Comparison of ENCODE assay signal across 1 cellular context in the genomic region with DNA sequence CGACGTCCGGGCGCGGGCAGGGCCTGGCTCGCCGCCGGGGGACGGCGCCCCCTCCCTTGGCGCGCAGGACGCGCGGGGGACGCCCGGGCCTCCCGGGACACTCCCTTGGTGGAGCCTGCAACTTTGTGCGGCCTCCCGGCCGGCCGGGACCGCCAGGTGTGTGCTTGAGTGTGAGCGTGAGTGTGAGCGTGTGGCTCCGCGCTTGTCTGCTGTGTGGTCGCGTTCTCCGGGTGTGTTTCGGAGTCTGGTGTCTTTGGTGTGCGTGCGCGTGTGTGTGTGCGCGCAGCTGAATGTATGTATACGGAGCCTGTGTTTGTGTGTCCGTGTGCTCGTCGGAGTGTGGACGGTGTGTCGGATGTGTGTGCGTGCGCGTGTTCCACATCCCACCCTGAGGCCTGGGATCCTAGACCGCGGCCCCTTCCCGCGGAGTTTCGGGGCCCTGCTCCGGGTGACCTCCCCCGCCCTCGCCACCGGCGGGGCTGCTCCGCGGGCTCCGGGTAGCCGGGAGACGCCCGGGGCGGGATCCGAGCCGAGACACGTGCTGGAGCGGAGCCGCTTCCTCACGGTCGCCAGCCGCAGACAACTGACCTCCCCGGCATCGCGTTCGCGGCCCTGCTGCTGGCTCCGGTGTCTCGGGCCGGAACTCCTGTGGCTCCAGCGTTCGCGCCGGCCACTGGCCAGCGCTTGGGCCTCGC.
TF ChIP-seq lines count a peak whose summit lies in the region.

No MANE protein-coding gene starts in this region.

TF ChIP-seq in HepG2, 621 proteins besides CTCF, POLR2A, EP300 and RAD21 (continued from another document and continues in another):
- TF ChIP-seq ZBTB1 (CRISPR knock-in tag; IDR thresholded peaks at IDR 0.05; ENCODE audit: borderline replicate concordance) (no peak), ZNF598 (CRISPR knock-in tag; IDR thresholded peaks at IDR 0.05; ENCODE audit: borderline replicate concordance) (no peak), ZMYM2 (CRISPR knock-in tag; IDR thresholded peaks at IDR 0.05) (no peak), RXRA (CRISPR knock-in tag; IDR thresholded peaks at IDR 0.05) (peak; percentile 41; the same call in 1 of the 2 replicates), SCMH1 (CRISPR knock-in tag; IDR thresholded peaks at IDR 0.05; ENCODE audit: borderline replicate concordance) (no peak), SMAD1 (CRISPR knock-in tag; IDR thresholded peaks at IDR 0.05; ENCODE audit: borderline replicate concordance, low read depth) (no peak), ZNF569 (CRISPR knock-in tag; IDR thresholded peaks at IDR 0.05; ENCODE audit: borderline replicate concordance) (no peak), ZNF224 (CRISPR knock-in tag; IDR thresholded peaks at IDR 0.05) (no peak), ZNF607 (CRISPR knock-in tag; IDR thresholded peaks at IDR 0.05; ENCODE audit: borderline replicate concordance) (no peak), ZNF549 (CRISPR knock-in tag; IDR thresholded peaks at IDR 0.05) (no peak), ZNF468 (CRISPR knock-in tag; IDR thresholded peaks at IDR 0.05) (no peak), SMARCC2 (IDR thresholded peaks at IDR 0.05) (no peak)
- TF ChIP-seq, protein P1, sequence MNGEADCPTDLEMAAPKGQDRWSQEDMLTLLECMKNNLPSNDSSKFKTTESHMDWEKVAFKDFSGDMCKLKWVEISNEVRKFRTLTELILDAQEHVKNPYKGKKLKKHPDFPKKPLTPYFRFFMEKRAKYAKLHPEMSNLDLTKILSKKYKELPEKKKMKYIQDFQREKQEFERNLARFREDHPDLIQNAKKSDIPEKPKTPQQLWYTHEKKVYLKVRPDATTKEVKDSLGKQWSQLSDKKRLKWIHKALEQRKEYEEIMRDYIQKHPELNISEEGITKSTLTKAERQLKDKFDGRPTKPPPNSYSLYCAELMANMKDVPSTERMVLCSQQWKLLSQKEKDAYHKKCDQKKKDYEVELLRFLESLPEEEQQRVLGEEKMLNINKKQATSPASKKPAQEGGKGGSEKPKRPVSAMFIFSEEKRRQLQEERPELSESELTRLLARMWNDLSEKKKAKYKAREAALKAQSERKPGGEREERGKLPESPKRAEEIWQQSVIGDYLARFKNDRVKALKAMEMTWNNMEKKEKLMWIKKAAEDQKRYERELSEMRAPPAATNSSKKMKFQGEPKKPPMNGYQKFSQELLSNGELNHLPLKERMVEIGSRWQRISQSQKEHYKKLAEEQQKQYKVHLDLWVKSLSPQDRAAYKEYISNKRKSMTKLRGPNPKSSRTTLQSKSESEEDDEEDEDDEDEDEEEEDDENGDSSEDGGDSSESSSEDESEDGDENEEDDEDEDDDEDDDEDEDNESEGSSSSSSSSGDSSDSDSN (CRISPR knock-in tag; IDR thresholded peaks at IDR 0.05) = peak; percentile 94
- TF ChIP-seq, protein P2, sequence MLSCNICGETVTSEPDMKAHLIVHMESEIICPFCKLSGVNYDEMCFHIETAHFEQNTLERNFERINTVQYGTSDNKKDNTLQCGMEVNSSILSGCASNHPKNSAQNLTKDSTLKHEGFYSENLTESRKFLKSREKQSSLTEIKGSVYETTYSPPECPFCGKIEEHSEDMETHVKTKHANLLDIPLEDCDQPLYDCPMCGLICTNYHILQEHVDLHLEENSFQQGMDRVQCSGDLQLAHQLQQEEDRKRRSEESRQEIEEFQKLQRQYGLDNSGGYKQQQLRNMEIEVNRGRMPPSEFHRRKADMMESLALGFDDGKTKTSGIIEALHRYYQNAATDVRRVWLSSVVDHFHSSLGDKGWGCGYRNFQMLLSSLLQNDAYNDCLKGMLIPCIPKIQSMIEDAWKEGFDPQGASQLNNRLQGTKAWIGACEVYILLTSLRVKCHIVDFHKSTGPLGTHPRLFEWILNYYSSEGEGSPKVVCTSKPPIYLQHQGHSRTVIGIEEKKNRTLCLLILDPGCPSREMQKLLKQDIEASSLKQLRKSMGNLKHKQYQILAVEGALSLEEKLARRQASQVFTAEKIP (CRISPR knock-in tag; IDR thresholded peaks at IDR 0.05; ENCODE audit: borderline replicate concordance) = no peak
- TF ChIP-seq, protein P3, sequence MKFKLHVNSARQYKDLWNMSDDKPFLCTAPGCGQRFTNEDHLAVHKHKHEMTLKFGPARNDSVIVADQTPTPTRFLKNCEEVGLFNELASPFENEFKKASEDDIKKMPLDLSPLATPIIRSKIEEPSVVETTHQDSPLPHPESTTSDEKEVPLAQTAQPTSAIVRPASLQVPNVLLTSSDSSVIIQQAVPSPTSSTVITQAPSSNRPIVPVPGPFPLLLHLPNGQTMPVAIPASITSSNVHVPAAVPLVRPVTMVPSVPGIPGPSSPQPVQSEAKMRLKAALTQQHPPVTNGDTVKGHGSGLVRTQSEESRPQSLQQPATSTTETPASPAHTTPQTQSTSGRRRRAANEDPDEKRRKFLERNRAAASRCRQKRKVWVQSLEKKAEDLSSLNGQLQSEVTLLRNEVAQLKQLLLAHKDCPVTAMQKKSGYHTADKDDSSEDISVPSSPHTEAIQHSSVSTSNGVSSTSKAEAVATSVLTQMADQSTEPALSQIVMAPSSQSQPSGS (CRISPR knock-in tag; IDR thresholded peaks at IDR 0.05) = no peak
- TF ChIP-seq, protein P4, sequence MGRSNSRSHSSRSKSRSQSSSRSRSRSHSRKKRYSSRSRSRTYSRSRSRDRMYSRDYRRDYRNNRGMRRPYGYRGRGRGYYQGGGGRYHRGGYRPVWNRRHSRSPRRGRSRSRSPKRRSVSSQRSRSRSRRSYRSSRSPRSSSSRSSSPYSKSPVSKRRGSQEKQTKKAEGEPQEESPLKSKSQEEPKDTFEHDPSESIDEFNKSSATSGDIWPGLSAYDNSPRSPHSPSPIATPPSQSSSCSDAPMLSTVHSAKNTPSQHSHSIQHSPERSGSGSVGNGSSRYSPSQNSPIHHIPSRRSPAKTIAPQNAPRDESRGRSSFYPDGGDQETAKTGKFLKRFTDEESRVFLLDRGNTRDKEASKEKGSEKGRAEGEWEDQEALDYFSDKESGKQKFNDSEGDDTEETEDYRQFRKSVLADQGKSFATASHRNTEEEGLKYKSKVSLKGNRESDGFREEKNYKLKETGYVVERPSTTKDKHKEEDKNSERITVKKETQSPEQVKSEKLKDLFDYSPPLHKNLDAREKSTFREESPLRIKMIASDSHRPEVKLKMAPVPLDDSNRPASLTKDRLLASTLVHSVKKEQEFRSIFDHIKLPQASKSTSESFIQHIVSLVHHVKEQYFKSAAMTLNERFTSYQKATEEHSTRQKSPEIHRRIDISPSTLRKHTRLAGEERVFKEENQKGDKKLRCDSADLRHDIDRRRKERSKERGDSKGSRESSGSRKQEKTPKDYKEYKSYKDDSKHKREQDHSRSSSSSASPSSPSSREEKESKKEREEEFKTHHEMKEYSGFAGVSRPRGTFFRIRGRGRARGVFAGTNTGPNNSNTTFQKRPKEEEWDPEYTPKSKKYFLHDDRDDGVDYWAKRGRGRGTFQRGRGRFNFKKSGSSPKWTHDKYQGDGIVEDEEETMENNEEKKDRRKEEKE (IDR thresholded peaks at IDR 0.05) = no peak
- TF ChIP-seq, protein P5, sequence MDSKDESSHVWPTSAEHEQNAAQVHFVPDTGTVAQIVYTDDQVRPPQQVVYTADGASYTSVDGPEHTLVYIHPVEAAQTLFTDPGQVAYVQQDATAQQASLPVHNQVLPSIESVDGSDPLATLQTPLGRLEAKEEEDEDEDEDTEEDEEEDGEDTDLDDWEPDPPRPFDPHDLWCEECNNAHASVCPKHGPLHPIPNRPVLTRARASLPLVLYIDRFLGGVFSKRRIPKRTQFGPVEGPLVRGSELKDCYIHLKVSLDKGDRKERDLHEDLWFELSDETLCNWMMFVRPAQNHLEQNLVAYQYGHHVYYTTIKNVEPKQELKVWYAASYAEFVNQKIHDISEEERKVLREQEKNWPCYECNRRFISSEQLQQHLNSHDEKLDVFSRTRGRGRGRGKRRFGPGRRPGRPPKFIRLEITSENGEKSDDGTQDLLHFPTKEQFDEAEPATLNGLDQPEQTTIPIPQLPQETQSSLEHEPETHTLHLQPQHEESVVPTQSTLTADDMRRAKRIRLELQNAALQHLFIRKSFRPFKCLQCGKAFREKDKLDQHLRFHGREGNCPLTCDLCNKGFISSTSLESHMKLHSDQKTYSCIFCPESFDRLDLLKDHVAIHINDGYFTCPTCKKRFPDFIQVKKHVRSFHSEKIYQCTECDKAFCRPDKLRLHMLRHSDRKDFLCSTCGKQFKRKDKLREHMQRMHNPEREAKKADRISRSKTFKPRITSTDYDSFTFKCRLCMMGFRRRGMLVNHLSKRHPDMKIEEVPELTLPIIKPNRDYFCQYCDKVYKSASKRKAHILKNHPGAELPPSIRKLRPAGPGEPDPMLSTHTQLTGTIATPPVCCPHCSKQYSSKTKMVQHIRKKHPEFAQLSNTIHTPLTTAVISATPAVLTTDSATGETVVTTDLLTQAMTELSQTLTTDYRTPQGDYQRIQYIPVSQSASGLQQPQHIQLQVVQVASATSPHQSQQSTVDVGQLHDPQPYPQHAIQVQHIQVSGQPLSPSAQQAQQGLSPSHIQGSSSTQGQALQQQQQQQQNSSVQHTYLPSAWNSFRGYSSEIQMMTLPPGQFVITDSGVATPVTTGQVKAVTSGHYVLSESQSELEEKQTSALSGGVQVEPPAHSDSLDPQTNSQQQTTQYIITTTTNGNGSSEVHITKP (CRISPR knock-in tag; IDR thresholded peaks at IDR 0.05; ENCODE audit: low read depth) = no peak
- TF ChIP-seq, protein P6, sequence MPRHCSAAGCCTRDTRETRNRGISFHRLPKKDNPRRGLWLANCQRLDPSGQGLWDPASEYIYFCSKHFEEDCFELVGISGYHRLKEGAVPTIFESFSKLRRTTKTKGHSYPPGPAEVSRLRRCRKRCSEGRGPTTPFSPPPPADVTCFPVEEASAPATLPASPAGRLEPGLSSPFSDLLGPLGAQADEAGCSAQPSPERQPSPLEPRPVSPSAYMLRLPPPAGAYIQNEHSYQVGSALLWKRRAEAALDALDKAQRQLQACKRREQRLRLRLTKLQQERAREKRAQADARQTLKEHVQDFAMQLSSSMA (CRISPR knock-in tag; IDR thresholded peaks at IDR 0.05) = peak; percentile 71; the same call in 1 of the 2 replicates
- TF ChIP-seq, protein P7, sequence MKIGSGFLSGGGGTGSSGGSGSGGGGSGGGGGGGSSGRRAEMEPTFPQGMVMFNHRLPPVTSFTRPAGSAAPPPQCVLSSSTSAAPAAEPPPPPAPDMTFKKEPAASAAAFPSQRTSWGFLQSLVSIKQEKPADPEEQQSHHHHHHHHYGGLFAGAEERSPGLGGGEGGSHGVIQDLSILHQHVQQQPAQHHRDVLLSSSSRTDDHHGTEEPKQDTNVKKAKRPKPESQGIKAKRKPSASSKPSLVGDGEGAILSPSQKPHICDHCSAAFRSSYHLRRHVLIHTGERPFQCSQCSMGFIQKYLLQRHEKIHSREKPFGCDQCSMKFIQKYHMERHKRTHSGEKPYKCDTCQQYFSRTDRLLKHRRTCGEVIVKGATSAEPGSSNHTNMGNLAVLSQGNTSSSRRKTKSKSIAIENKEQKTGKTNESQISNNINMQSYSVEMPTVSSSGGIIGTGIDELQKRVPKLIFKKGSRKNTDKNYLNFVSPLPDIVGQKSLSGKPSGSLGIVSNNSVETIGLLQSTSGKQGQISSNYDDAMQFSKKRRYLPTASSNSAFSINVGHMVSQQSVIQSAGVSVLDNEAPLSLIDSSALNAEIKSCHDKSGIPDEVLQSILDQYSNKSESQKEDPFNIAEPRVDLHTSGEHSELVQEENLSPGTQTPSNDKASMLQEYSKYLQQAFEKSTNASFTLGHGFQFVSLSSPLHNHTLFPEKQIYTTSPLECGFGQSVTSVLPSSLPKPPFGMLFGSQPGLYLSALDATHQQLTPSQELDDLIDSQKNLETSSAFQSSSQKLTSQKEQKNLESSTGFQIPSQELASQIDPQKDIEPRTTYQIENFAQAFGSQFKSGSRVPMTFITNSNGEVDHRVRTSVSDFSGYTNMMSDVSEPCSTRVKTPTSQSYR (CRISPR knock-in tag; IDR thresholded peaks at IDR 0.05; ENCODE audit: borderline replicate concordance) = no peak
- TF ChIP-seq, protein P8, sequence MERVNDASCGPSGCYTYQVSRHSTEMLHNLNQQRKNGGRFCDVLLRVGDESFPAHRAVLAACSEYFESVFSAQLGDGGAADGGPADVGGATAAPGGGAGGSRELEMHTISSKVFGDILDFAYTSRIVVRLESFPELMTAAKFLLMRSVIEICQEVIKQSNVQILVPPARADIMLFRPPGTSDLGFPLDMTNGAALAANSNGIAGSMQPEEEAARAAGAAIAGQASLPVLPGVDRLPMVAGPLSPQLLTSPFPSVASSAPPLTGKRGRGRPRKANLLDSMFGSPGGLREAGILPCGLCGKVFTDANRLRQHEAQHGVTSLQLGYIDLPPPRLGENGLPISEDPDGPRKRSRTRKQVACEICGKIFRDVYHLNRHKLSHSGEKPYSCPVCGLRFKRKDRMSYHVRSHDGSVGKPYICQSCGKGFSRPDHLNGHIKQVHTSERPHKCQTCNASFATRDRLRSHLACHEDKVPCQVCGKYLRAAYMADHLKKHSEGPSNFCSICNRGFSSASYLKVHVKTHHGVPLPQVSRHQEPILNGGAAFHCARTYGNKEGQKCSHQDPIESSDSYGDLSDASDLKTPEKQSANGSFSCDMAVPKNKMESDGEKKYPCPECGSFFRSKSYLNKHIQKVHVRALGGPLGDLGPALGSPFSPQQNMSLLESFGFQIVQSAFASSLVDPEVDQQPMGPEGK (CRISPR knock-in tag; IDR thresholded peaks at IDR 0.05) = 0 out of 2 replicates have a peak, but pooled peaks have one; percentile 21
- TF ChIP-seq, protein P9, sequence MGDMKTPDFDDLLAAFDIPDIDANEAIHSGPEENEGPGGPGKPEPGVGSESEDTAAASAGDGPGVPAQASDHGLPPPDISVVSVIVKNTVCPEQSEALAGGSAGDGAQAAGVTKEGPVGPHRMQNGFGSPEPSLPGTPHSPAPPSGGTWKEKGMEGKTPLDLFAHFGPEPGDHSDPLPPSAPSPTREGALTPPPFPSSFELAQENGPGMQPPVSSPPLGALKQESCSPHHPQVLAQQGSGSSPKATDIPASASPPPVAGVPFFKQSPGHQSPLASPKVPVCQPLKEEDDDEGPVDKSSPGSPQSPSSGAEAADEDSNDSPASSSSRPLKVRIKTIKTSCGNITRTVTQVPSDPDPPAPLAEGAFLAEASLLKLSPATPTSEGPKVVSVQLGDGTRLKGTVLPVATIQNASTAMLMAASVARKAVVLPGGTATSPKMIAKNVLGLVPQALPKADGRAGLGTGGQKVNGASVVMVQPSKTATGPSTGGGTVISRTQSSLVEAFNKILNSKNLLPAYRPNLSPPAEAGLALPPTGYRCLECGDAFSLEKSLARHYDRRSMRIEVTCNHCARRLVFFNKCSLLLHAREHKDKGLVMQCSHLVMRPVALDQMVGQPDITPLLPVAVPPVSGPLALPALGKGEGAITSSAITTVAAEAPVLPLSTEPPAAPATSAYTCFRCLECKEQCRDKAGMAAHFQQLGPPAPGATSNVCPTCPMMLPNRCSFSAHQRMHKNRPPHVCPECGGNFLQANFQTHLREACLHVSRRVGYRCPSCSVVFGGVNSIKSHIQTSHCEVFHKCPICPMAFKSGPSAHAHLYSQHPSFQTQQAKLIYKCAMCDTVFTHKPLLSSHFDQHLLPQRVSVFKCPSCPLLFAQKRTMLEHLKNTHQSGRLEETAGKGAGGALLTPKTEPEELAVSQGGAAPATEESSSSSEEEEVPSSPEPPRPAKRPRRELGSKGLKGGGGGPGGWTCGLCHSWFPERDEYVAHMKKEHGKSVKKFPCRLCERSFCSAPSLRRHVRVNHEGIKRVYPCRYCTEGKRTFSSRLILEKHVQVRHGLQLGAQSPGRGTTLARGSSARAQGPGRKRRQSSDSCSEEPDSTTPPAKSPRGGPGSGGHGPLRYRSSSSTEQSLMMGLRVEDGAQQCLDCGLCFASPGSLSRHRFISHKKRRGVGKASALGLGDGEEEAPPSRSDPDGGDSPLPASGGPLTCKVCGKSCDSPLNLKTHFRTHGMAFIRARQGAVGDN (CRISPR knock-in tag; IDR thresholded peaks at IDR 0.05) = peak; percentile 86
